Comparison of ENCODE assay signal across 1 cellular context in the genomic region with DNA sequence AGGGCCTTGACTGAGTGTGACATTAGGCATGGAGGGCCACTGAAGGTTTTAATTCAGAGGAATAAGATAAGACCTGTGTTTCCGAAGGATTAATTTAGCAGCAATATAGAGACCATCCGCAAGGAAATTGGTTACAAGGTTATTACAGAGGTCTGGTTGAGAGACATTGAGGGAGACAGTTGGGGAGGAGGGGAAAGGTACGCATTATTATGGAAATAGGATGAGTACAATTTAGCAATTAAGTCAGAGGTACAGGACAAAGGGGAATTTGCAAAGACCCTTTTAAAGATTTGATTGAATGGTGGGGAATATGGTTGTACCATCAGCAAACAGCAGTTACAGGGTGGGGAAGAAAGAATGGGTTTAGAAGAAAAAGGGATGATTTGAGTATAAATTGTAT.
TF ChIP-seq lines count a peak whose summit lies in the region.

No MANE protein-coding gene starts in this region.

TF ChIP-seq in K562, 482 proteins besides CTCF, POLR2A, EP300 and RAD21:
- 0 out of 2 replicates have a peak, but pooled peaks have one; percentile 19 for TF ChIP-seq RBFOX2 (IDR thresholded peaks at IDR 0.05; ENCODE audit: low read depth, low read length)
- TF ChIP-seq E2F3 (CRISPR knock-in tag; IDR thresholded peaks at IDR 0.05), result no peak
- TF ChIP-seq, protein P1, sequence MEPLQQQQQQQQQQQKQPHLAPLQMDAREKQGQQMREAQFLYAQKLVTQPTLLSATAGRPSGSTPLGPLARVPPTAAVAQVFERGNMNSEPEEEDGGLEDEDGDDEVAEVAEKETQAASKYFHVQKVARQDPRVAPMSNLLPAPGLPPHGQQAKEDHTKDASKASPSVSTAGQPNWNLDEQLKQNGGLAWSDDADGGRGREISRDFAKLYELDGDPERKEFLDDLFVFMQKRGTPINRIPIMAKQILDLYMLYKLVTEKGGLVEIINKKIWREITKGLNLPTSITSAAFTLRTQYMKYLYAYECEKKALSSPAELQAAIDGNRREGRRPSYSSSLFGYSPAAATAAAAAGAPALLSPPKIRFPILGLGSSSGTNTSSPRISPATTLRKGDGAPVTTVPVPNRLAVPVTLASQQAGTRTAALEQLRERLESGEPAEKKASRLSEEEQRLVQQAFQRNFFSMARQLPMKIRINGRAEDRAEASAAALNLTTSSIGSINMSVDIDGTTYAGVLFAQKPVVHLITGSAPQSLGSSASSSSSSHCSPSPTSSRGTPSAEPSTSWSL (CRISPR knock-in tag; IDR thresholded peaks at IDR 0.05; ENCODE audit: borderline replicate concordance), result no peak
- no peak for TF ChIP-seq DDX20 (tag; IDR thresholded peaks at IDR 0.05; ENCODE audit: low read depth)
- no peak for TF ChIP-seq ZNF184 (CRISPR knock-in tag; IDR thresholded peaks at IDR 0.05)
- TF ChIP-seq L3MBTL2 (IDR thresholded peaks at IDR 0.05), result no peak
- TF ChIP-seq TRIM28 (IDR thresholded peaks at IDR 0.05), result no peak
TF ChIP-seq in K562: peak in this region for 1.
